ENCODE assay signal across 1 cellular context in the genomic region with DNA sequence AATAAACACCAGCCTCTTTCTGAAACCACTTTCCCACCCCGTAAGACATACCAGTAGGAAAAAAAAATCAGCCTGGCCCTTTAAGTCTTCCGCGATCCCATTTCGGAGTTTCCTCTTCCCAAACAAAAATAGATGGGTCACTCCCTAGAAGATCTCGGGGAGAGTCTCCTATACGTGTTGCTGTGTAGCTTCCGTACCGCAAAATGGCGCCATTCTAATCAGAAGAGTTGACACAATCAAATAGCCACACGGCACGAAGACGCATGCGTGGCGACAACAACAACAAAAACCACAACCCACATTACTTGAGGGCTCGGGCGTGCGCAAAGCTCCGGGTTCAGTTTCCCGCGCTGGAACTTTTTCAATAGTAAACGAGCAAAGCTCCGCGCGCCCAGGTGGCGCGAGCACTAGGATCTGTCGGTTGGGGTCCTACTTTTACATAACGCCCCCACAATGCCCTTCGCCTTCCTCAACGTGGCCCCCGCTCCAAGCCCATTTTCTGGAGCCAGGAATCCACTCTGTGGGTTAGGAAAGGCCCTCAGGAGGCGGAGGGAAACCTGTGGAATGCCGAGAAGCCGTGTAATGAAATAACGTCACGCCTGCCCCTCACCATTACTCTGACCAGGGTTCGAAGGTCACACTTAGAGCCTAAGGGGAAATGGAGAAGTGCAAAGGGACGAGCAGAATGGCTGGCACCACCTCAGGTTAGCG.
TF ChIP-seq lines count a peak whose summit lies in the region.

TSS of gene GPANK1 (minus strand) at position 208 of the 711 bp plus-strand sequence. CDS start 519 bp downstream, outside the sequence.

TF ChIP-seq in K562, 482 proteins besides CTCF, POLR2A, EP300 and RAD21 (continued from another document and continues in another):
- peak; percentile 95 for TF ChIP-seq ZBTB2 (IDR thresholded peaks at IDR 0.05)
- TF ChIP-seq ATF6 (CRISPR knock-in tag; IDR thresholded peaks at IDR 0.05), result peak; percentile 98
- TF ChIP-seq PHTF2 (CRISPR knock-in tag; IDR thresholded peaks at IDR 0.05), result 0 out of 2 replicates have a peak, but pooled peaks have one; percentile 52
- TF ChIP-seq, protein P1, sequence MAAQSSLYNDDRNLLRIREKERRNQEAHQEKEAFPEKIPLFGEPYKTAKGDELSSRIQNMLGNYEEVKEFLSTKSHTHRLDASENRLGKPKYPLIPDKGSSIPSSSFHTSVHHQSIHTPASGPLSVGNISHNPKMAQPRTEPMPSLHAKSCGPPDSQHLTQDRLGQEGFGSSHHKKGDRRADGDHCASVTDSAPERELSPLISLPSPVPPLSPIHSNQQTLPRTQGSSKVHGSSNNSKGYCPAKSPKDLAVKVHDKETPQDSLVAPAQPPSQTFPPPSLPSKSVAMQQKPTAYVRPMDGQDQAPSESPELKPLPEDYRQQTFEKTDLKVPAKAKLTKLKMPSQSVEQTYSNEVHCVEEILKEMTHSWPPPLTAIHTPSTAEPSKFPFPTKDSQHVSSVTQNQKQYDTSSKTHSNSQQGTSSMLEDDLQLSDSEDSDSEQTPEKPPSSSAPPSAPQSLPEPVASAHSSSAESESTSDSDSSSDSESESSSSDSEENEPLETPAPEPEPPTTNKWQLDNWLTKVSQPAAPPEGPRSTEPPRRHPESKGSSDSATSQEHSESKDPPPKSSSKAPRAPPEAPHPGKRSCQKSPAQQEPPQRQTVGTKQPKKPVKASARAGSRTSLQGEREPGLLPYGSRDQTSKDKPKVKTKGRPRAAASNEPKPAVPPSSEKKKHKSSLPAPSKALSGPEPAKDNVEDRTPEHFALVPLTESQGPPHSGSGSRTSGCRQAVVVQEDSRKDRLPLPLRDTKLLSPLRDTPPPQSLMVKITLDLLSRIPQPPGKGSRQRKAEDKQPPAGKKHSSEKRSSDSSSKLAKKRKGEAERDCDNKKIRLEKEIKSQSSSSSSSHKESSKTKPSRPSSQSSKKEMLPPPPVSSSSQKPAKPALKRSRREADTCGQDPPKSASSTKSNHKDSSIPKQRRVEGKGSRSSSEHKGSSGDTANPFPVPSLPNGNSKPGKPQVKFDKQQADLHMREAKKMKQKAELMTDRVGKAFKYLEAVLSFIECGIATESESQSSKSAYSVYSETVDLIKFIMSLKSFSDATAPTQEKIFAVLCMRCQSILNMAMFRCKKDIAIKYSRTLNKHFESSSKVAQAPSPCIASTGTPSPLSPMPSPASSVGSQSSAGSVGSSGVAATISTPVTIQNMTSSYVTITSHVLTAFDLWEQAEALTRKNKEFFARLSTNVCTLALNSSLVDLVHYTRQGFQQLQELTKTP (IDR thresholded peaks at IDR 0.05; ENCODE audit: low read depth in 1 of 2, partially characterized antibody in 2 of 2), result peak; percentile 42 to 81
- no peak for TF ChIP-seq ZNF445 (CRISPR knock-in tag; IDR thresholded peaks at IDR 0.05; ENCODE audit: low read depth)
- 0 out of 2 replicates have a peak, but pooled peaks have one; percentile 32 for TF ChIP-seq KLF1 (tag; IDR thresholded peaks at IDR 0.05)
- no peak for TF ChIP-seq TAF15 (IDR thresholded peaks at IDR 0.05; ENCODE audit: low read depth, low read length)
- peak; percentile 86 for TF ChIP-seq KDM5B (IDR thresholded peaks at IDR 0.05; ENCODE audit: insufficient replicate concordance, low read depth, low read length)
- peak; percentile 58 for TF ChIP-seq POLR2B (IDR thresholded peaks at IDR 0.05; ENCODE audit: low read depth, partially characterized antibody)
- peak; percentile 55 for TF ChIP-seq POLR2AphosphoS5 (IDR thresholded peaks at IDR 0.05; ENCODE audit: control insufficient read depth, insufficient read depth, low read depth, low read length)
- no peak for TF ChIP-seq C11orf30 (IDR thresholded peaks at IDR 0.05; ENCODE audit: low read depth)
- TF ChIP-seq DDX20 (tag; IDR thresholded peaks at IDR 0.05; ENCODE audit: low read depth), result no peak
- no peak; the same call in 1 of the 2 replicates for TF ChIP-seq ELF2 (CRISPR knock-in tag; IDR thresholded peaks at IDR 0.05)
- TF ChIP-seq NCOA4 (IDR thresholded peaks at IDR 0.05; ENCODE audit: partially characterized antibody), result no peak
- TF ChIP-seq KHSRP (IDR thresholded peaks at IDR 0.05), result no peak
- 0 out of 2 replicates have a peak, but pooled peaks have one; percentile 31 for TF ChIP-seq ZNF75A (CRISPR knock-in tag; IDR thresholded peaks at IDR 0.05)
- no peak for TF ChIP-seq FIP1L1 (IDR thresholded peaks at IDR 0.05; ENCODE audit: low read depth, low read length, poor library complexity, severe bottlenecking)
- TF ChIP-seq ETS2 (tag; IDR thresholded peaks at IDR 0.05; ENCODE audit: borderline replicate concordance, poor library complexity, severe bottlenecking), result peak; percentile 21
- 0 out of 2 replicates have a peak, but pooled peaks have one; percentile 9 for TF ChIP-seq IFI16 (CRISPR knock-in tag; IDR thresholded peaks at IDR 0.05)
- TF ChIP-seq MEF2D (tag; conservative IDR thresholded peaks at IDR 0.05; ENCODE audit: low read depth), result peak; percentile 76; the same call in 1 of the 2 replicates
- TF ChIP-seq NRF1 (conservative IDR thresholded peaks at IDR 0.05 in 1 of 2, IDR thresholded peaks at IDR 0.05 in 1 of 2), result peak; percentile 98 to 99
- TF ChIP-seq MNT (conservative IDR thresholded peaks at IDR 0.05), result no peak
- no peak for TF ChIP-seq CBFA2T3 (IDR thresholded peaks at IDR 0.05)
- TF ChIP-seq PML (IDR thresholded peaks at IDR 0.05; ENCODE audit: low read length), result peak; percentile 70
- peak; percentile 69 to 76; a peak in 1 of 4 replicates for TF ChIP-seq TEAD1 (CRISPR knock-in tag; IDR thresholded peaks at IDR 0.05)
- no peak for TF ChIP-seq SRSF7 (optimal IDR thresholded peaks at IDR 0.05; ENCODE audit: low read depth, low read length)
- no peak; the same call in 1 of the 2 replicates for TF ChIP-seq ETS1 (conservative IDR thresholded peaks at IDR 0.05; ENCODE audit: control insufficient read depth, low read depth, low read length)
- TF ChIP-seq, protein P2, sequence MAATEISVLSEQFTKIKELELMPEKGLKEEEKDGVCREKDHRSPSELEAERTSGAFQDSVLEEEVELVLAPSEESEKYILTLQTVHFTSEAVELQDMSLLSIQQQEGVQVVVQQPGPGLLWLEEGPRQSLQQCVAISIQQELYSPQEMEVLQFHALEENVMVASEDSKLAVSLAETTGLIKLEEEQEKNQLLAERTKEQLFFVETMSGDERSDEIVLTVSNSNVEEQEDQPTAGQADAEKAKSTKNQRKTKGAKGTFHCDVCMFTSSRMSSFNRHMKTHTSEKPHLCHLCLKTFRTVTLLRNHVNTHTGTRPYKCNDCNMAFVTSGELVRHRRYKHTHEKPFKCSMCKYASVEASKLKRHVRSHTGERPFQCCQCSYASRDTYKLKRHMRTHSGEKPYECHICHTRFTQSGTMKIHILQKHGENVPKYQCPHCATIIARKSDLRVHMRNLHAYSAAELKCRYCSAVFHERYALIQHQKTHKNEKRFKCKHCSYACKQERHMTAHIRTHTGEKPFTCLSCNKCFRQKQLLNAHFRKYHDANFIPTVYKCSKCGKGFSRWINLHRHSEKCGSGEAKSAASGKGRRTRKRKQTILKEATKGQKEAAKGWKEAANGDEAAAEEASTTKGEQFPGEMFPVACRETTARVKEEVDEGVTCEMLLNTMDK (IDR thresholded peaks at IDR 0.05; ENCODE audit: borderline replicate concordance, insufficient read depth, low read depth, low read length, poor library complexity, severe bottlenecking), result peak; percentile 5
- no peak for TF ChIP-seq MYBL2 (IDR thresholded peaks at IDR 0.05; ENCODE audit: low read depth)
- no peak for TF ChIP-seq MYBL2 (CRISPR knock-in tag; IDR thresholded peaks at IDR 0.05; ENCODE audit: borderline replicate concordance)
- TF ChIP-seq PHF21A (IDR thresholded peaks at IDR 0.05; ENCODE audit: borderline replicate concordance, low read depth), result no peak
- peak; percentile 75; the same call in 1 of the 2 replicates for TF ChIP-seq ZNF695 (CRISPR knock-in tag; IDR thresholded peaks at IDR 0.05)
- no peak for TF ChIP-seq CBX5 (IDR thresholded peaks at IDR 0.05; ENCODE audit: borderline replicate concordance, low read depth)
- TF ChIP-seq ARID4B (CRISPR knock-in tag; IDR thresholded peaks at IDR 0.05), result no peak; the same call in 1 of the 2 replicates
- TF ChIP-seq, protein P3, sequence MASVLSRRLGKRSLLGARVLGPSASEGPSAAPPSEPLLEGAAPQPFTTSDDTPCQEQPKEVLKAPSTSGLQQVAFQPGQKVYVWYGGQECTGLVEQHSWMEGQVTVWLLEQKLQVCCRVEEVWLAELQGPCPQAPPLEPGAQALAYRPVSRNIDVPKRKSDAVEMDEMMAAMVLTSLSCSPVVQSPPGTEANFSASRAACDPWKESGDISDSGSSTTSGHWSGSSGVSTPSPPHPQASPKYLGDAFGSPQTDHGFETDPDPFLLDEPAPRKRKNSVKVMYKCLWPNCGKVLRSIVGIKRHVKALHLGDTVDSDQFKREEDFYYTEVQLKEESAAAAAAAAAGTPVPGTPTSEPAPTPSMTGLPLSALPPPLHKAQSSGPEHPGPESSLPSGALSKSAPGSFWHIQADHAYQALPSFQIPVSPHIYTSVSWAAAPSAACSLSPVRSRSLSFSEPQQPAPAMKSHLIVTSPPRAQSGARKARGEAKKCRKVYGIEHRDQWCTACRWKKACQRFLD (CRISPR knock-in tag; IDR thresholded peaks at IDR 0.05), result no peak
- TF ChIP-seq, protein P4, sequence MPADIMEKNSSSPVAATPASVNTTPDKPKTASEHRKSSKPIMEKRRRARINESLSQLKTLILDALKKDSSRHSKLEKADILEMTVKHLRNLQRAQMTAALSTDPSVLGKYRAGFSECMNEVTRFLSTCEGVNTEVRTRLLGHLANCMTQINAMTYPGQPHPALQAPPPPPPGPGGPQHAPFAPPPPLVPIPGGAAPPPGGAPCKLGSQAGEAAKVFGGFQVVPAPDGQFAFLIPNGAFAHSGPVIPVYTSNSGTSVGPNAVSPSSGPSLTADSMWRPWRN (IDR thresholded peaks at IDR 0.05; ENCODE audit: low read depth), result peak; percentile 76
